ENCODE assay signal across 13 cellular contexts in genomic region chr4:53321988-53322289, GRCh38. TPM values are rescaled to one million over a fixed set of nuclear protein-coding genes. Genes with fewer than 3 reads are reported as not detected.
DNase-seq lines count a peak whose midpoint lies in the region; ATAC-seq and TF ChIP-seq lines count a peak whose summit lies in the region.
"Had no signal": no experiment of that assay in that cellular context is flagged by ENCODE, and none has a peak within 500 bp of the region (broad histone marks: within the 10 kb centered on the region; RNA-seq: fewer than 3 reads in every experiment).

No MANE protein-coding gene starts in this region.

- CTCF ChIA-PET in SK-N-SH (lab: Yijun Ruan, JAX) = interaction anchor here (1.0 kb wide), 1 partner anchor 306 kb away, joined by 3 read pairs; no protein-coding TSS in a partner anchor

- H3K27ac ChIP-seq in GM23338 (ENCODE audit: low read depth) (no peak overlapping the region), SK-N-SH (ENCODE audit: low read depth in 2 of 2, low read length in 1 of 2) (peak overlapping the region; percentile 77 to 88; a peak in 3 of 4 replicates), fibroblast of lung (ENCODE audit: insufficient read depth, low read length) (peak overlapping the region; percentile 88), stomach (peak overlapping the region in 3 of 5 donors; percentile 21 to 52 (median 32))
- H3K27ac ChIP-seq: Peyer's patch had no signal

- intact Hi-C loops in stomach (cut with DNase I; ENCODE audit: low total_unique reads) = no loop called here

- no peaks in the 10 kb centered on the region for H3K9me3 Mint-ChIP-seq in GM23338
- H3K9me3 Mint-ChIP-seq: activated CD8-positive, alpha-beta T cell treated with anti-CD3 and anti-CD28 coated beads for 36 hours; activated naive CD8-positive, alpha-beta T cell treated with anti-CD3 and anti-CD28 coated beads, Interleukin-2, amount 50 U/mL, for 24 hours; activated T-helper 1 cell treated with anti-CD3 and anti-CD28 coated beads, Interleukin-12 subunit alpha, Interleukin-12 subunit beta, Interleukin-2, Interleukin-4 antibody, amounts not matched to agents 30 ng/mL and 10 ng/mL and 1 ng/mL, durations not matched to agents 14 hours and 24 hours and 36 hours had no signal

- whole genome bisulfite sequencing in SK-N-SH (ENCODE audit: low lambda C conversion rate) = 78% methylated on average over 2 of the region's 2 CpGs
- 54 to 83% (median 71%) methylated on average over 2 of the region's 2 CpGs for WGBS in stomach, 5 donors

- TF ChIP-seq RAD21 in SK-N-SH (IDR thresholded peaks at IDR 0.05; ENCODE audit: low read length) = no peak

- H3K27ac Mint-ChIP-seq in GM23338 = peak overlapping the region; percentile 91
- H3K27ac Mint-ChIP-seq: activated naive CD8-positive, alpha-beta T cell treated with anti-CD3 and anti-CD28 coated beads, Interleukin-2, amount 50 U/mL, for 24 hours; activated T-helper 1 cell treated with anti-CD3 and anti-CD28 coated beads, Interleukin-12 subunit alpha, Interleukin-12 subunit beta, Interleukin-2, Interleukin-4 antibody, amounts not matched to agents 30 ng/mL and 10 ng/mL and 1 ng/mL, durations not matched to agents 14 hours and 24 hours and 36 hours had no signal

- TF ChIP-seq EP300 in SK-N-SH (IDR thresholded peaks at IDR 0.05; ENCODE audit: borderline replicate concordance in 1 of 2, low read depth in 1 of 2, low read length in 1 of 2) = no peak
- no peak for TF ChIP-seq EP300 in stomach (IDR thresholded peaks at IDR 0.05)

- H3K4me3 Mint-ChIP-seq in GM23338 = no peak overlapping the region
- H3K4me3 Mint-ChIP-seq: activated CD8-positive, alpha-beta T cell treated with anti-CD3 and anti-CD28 coated beads for 36 hours; activated naive CD8-positive, alpha-beta T cell treated with anti-CD3 and anti-CD28 coated beads, Interleukin-2, amount 50 U/mL, for 24 hours; activated T-helper 1 cell treated with anti-CD3 and anti-CD28 coated beads, Interleukin-12 subunit alpha, Interleukin-12 subunit beta, Interleukin-2, Interleukin-4 antibody, amounts not matched to agents 30 ng/mL and 10 ng/mL and 1 ng/mL, durations not matched to agents 14 hours and 24 hours and 36 hours had no signal

- H3K36me3 Mint-ChIP-seq in GM23338 (ENCODE audit: low read depth) = 0 out of 3 replicates have a peak, but pooled peaks cover 1% of the 10 kb centered on the region

- H3K9ac ChIP-seq in SK-N-SH (peak overlapping the region; percentile 60), fibroblast of lung (ENCODE audit: insufficient read depth, low read length) (no peak overlapping the region)

- H4K20me1 ChIP-seq in GM23338 (replicated peaks; ENCODE audit: insufficient read depth) = no peaks in the 10 kb centered on the region
- H4K20me1 ChIP-seq in SK-N-SH (ENCODE audit: insufficient read depth) = no peaks in the 10 kb centered on the region
- no peaks in the 10 kb centered on the region for H4K20me1 ChIP-seq in fibroblast of lung (ENCODE audit: control insufficient read depth, extremely low read depth, insufficient read depth, low read length)

- H3K4me2 ChIP-seq in GM23338 = 0 out of 2 replicates have a peak overlapping the region, but pooled peaks have one; percentile 27
- H3K4me2 ChIP-seq in SK-N-SH = peak overlapping the region; percentile 61
- H3K4me2 ChIP-seq in fibroblast of lung (ENCODE audit: extremely low read depth, insufficient read depth, low read length) = peak overlapping the region; percentile 65

- H2AFZ ChIP-seq in GM23338 = peak overlapping the region; percentile 38; the same call in 1 of the 2 replicates
- H2AFZ ChIP-seq in SK-N-SH (ENCODE audit: low read depth) = peak overlapping the region; percentile 57; the same call in 1 of the 2 replicates
- no peak overlapping the region for H2AFZ ChIP-seq in fibroblast of lung (ENCODE audit: low read length)

- H3K4me1 ChIP-seq in GM23338 (ENCODE audit: insufficient read depth) (peaks cover 9% of the 10 kb centered on the region), SK-N-SH (ENCODE audit: control insufficient read depth in 1 of 2, insufficient read depth in 2 of 2, low read depth in 1 of 2, low read length in 1 of 2) (peaks cover 8 to 32% of the 10 kb centered on the region in 2 experiments; a peak in 3 of 4 replicates), fibroblast of lung (ENCODE audit: control insufficient read depth, extremely low read depth, insufficient read depth, low read length) (peaks cover 12% of the 10 kb centered on the region), stomach (peaks cover 0 to 15% (median 11%) of the 10 kb centered on the region in 4 donors)

- no peaks in the 10 kb centered on the region for H3K79me2 ChIP-seq in GM23338 (replicated peaks; ENCODE audit: insufficient read depth)
- H3K79me2 ChIP-seq in SK-N-SH (ENCODE audit: insufficient read depth) = peaks cover 27% of the 10 kb centered on the region; the same call in 1 of the 2 replicates
- H3K79me2 ChIP-seq in fibroblast of lung (ENCODE audit: control insufficient read depth, insufficient read depth, low read length) = peaks cover 23% of the 10 kb centered on the region

- H3K9me3 ChIP-seq in SK-N-SH (no peaks in the 10 kb centered on the region), fibroblast of lung (ENCODE audit: control insufficient read depth, insufficient read depth, low read depth, low read length) (no peaks in the 10 kb centered on the region), stomach (no peaks in the 10 kb centered on the region)
- H3K9me3 ChIP-seq: gastroesophageal sphincter, Peyer's patch had no signal

- TF ChIP-seq POLR2A in stomach (IDR thresholded peaks at IDR 0.05) = no peak

- POLR2A ChIA-PET in SK-N-SH (lab: Yijun Ruan, JAX) = no interaction called here

- DNase-seq in GM23338 (ENCODE audit: low spot score) = no peak
- no peak for DNase-seq in SK-N-SH
- DNase-seq in fibroblast of lung (ENCODE audit: low read depth in 2 of 2) = no peak
- no peak for DNase-seq in stomach
- DNase-seq in DMS53 (lab: John Stamatoyannopoulos, UW) = no peak
- DNase-seq in kidney glomerular epithelial cell (lab: John Stamatoyannopoulos, UW) = no peak
- DNase-seq: activated CD8-positive, alpha-beta T cell treated with anti-CD3 and anti-CD28 coated beads for 36 hours; activated naive CD8-positive, alpha-beta T cell treated with anti-CD3 and anti-CD28 coated beads, Interleukin-2, amount 50 U/mL, for 24 hours; cerebellar nuclear complex; Peyer's patch had no signal

- no peaks in the 10 kb centered on the region for H3K36me3 ChIP-seq in GM23338 (ENCODE audit: insufficient read depth)
- no peaks in the 10 kb centered on the region for H3K36me3 ChIP-seq in SK-N-SH (replicated peaks in 1 of 2; ENCODE audit: control insufficient read depth in 1 of 2, insufficient read depth in 2 of 2, low read length in 1 of 2)
- H3K36me3 ChIP-seq in fibroblast of lung (ENCODE audit: control insufficient read depth, insufficient read depth, low read length) = no peaks in the 10 kb centered on the region
- H3K36me3 ChIP-seq in stomach = no peaks in the 10 kb centered on the region
- H3K36me3 ChIP-seq: gastroesophageal sphincter, Peyer's patch had no signal

- TF ChIP-seq CTCF in GM23338 (conservative IDR thresholded peaks at IDR 0.05; ENCODE audit: low read depth in 2 of 2) (no peak), SK-N-SH (IDR thresholded peaks at IDR 0.05) (no peak), fibroblast of lung (conservative IDR thresholded peaks at IDR 0.05 in 1 of 2, IDR thresholded peaks at IDR 0.05 in 1 of 2; ENCODE audit: low read depth in 1 of 2, low read length in 2 of 2) (no peak), stomach (IDR thresholded peaks at IDR 0.05) (no peak)

- no peaks in the 10 kb centered on the region for H3K27me3 Mint-ChIP-seq in GM23338 (ENCODE audit: insufficient read depth, low read depth, poor library complexity)
- H3K27me3 Mint-ChIP-seq: activated CD8-positive, alpha-beta T cell treated with anti-CD3 and anti-CD28 coated beads for 36 hours; activated naive CD8-positive, alpha-beta T cell treated with anti-CD3 and anti-CD28 coated beads, Interleukin-2, amount 50 U/mL, for 24 hours had no signal

- H3K9me2 ChIP-seq in GM23338 (ENCODE audit: insufficient read depth) (no peaks in the 10 kb centered on the region), SK-N-SH (no peaks in the 10 kb centered on the region)

- no peaks in the 10 kb centered on the region for H3F3A ChIP-seq in GM23338 (replicated peaks; ENCODE audit: low read depth)
- H3F3A ChIP-seq in SK-N-SH (replicated peaks; ENCODE audit: insufficient read depth) = peaks cover 26% of the 10 kb centered on the region

- ATAC-seq in GM23338 (no peak), HG03025 (IDR thresholded peaks at IDR 0.05; ENCODE audit: low FRiP score, unreplicated experiment) (no peak)
- ATAC-seq: activated naive CD8-positive, alpha-beta T cell treated with anti-CD3 and anti-CD28 coated beads, Interleukin-2, amount 50 U/mL, for 24 hours; gastroesophageal sphincter had no signal

- peaks cover 15% of the 10 kb centered on the region for H3K4me1 Mint-ChIP-seq in GM23338

- H3K4me3 ChIP-seq in GM23338 (no peak overlapping the region), SK-N-SH (ENCODE audit: low read depth in 2 of 2, low read length in 1 of 2) (peak overlapping the region in 1 of 2 experiments; percentile 5; a peak in 2 of 4 replicates), fibroblast of lung (replicated peaks in 1 of 4; ENCODE audit: control extremely low read depth in 1 of 4, insufficient read depth in 1 of 4, low read depth in 3 of 4, low read length in 4 of 4) (no peak overlapping the region), stomach (no peak overlapping the region)
- H3K4me3 ChIP-seq: gastroesophageal sphincter, Peyer's patch had no signal

- H3K27me3 ChIP-seq in GM23338 (ENCODE audit: insufficient read depth) = no peaks in the 10 kb centered on the region
- no peaks in the 10 kb centered on the region for H3K27me3 ChIP-seq in SK-N-SH (ENCODE audit: insufficient read depth)
- no peaks in the 10 kb centered on the region for H3K27me3 ChIP-seq in fibroblast of lung (ENCODE audit: control insufficient read depth, insufficient read depth, low read length)
- H3K27me3 ChIP-seq in stomach = no peaks in the 10 kb centered on the region
- H3K27me3 ChIP-seq: gastroesophageal sphincter, Peyer's patch had no signal

RNA-seq across cellular contexts. Expression of gene SCFD2, which starts 43.9 kb away (rescaled TPM):
- 15.3 and 17.5 TPM in 2 replicates for total RNA-seq in GM23338 (2014; rRNA removed; shearing (Covaris generic))
- polyA plus RNA-seq in GM23338 (2016; fragmentation: Nextera tagmentation; extraction: Ambion mirVana) = 5.4 and 5.7 TPM in 2 replicates
- 14.1 and 16.0 TPM in 2 replicates for polyA plus RNA-seq in SK-N-SH (2012; rRNA removed)
- 7.7 and 11.6 TPM in 2 replicates for polyA plus RNA-seq in SK-N-SH (2012; cell fraction: cytosol; rRNA removed)
- 12.6 and 15.1 TPM in 2 replicates for polyA plus RNA-seq in SK-N-SH (2012; cell fraction: nucleus; rRNA removed)
- 12.3 and 23.1 TPM in 2 replicates for total RNA-seq in fibroblast of lung
- 16.2 and 34.6 TPM in 2 replicates for polyA plus RNA-seq in fibroblast of lung
- 16.9 and 35.9 TPM in 2 replicates for polyA plus RNA-seq in fibroblast of lung (2012)
- polyA minus RNA-seq in fibroblast of lung (ENCODE audit: low replicate concordance) = 53.6 and 79.5 TPM in 2 replicates
- 10 to 100 TPM in 4 of 5 donors, 1 to 10 TPM in 1; 2.9 to 40.2 (median 32.7) TPM for total RNA-seq in stomach
- 1 to 10 TPM; 3.2 to 5.2 (median 3.9) TPM for polyA plus RNA-seq in stomach

RNA-seq across cellular contexts. Expression of gene FIP1L1, which starts 55.5 kb away (rescaled TPM):
- 43.3 and 47.1 TPM in 2 replicates for total RNA-seq in GM23338 (2014; rRNA removed; shearing (Covaris generic))
- polyA plus RNA-seq in GM23338 (2016; fragmentation: Nextera tagmentation; extraction: Ambion mirVana) (53.8 and 54.0 TPM in 2 replicates), SK-N-SH (2012; rRNA removed) (20.2 and 20.3 TPM in 2 replicates), fibroblast of lung (22.3 and 39.7 TPM in 2 replicates), stomach (10 to 100 TPM; 19.9 to 30.1 (median 21.5) TPM)
- 23.4 and 28.6 TPM in 2 replicates for polyA plus RNA-seq in SK-N-SH (2012; cell fraction: cytosol; rRNA removed)
- 31.3 and 38.8 TPM in 2 replicates for polyA plus RNA-seq in SK-N-SH (2012; cell fraction: nucleus; rRNA removed)
- total RNA-seq in fibroblast of lung (75.8 and 98.3 TPM in 2 replicates), stomach (10 to 100 TPM; 28.0 to 91.1 (median 49.0) TPM)
- 48.0 and 64.3 TPM in 2 replicates for polyA plus RNA-seq in fibroblast of lung (2012)
- polyA minus RNA-seq in fibroblast of lung (ENCODE audit: low replicate concordance) = 31.3 and 44.8 TPM in 2 replicates
